Comparison of ENCODE assay signal across 14 cellular contexts in genomic region chr4:71230613-71231012, GRCh38.
DNase-seq lines count a peak whose midpoint lies in the region; ATAC-seq, FAIRE-seq and TF ChIP-seq lines count a peak whose summit lies in the region.
"Had no signal": no experiment of that assay in that cellular context is flagged by ENCODE, and none has a peak within 500 bp of the region (broad histone marks: within the 10 kb centered on the region; RNA-seq: fewer than 3 reads in every experiment).

No MANE protein-coding gene starts in this region.

- H3K4me3 ChIP-seq in KMS-11 (IDR thresholded peaks at IDR 0.05; ENCODE audit: insufficient read depth, low read depth, low read length) (no peak overlapping the region), GM12878 (no peak overlapping the region), skeletal muscle tissue (ENCODE audit: low read length in 3 of 3) (peak overlapping the region; percentile 42 to 65 (median 54))
- H3K4me3 ChIP-seq: HAP-1 had no signal

- TF ChIP-seq POLR2A in GM12878 (IDR thresholded peaks at IDR 0.05; ENCODE audit: low read depth, low read length): no peak

- H3K27me3 Mint-ChIP-seq in activated T-helper 1 cell treated with anti-CD3 and anti-CD28 coated beads, Interleukin-12 subunit alpha, Interleukin-12 subunit beta, Interleukin-2, Interleukin-4 antibody, amounts not matched to agents 30 ng/mL and 10 ng/mL and 1 ng/mL, durations not matched to agents 14 hours and 24 hours and 36 hours (ENCODE audit: insufficient read depth): peaks cover 11% of the 10 kb centered on the region

- no peaks in the 10 kb centered on the region for H3K79me2 ChIP-seq in KMS-11 (ENCODE audit: insufficient read depth, low read depth)
- H3K79me2 ChIP-seq in GM12878 (ENCODE audit: control insufficient read depth, insufficient read depth, low read length): no peaks in the 10 kb centered on the region

- RAD21 ChIA-PET in GM12878 (lab: Charles Lee; ENCODE audit: unreplicated experiment): interaction anchor here (0.7 to 1.9 kb wide), 6 partner anchors 21 to 41 kb away, joined by 3 to 7 read pairs (median 4); no protein-coding TSS in a partner anchor

- H3K4me1 ChIP-seq in KMS-11 (ENCODE audit: low read depth, poor library complexity, severe bottlenecking) (peaks cover 19% of the 10 kb centered on the region), GM12878 (ENCODE audit: control insufficient read depth, insufficient read depth, low read length) (no peaks in the 10 kb centered on the region), skeletal muscle tissue (ENCODE audit: control insufficient read depth in 3 of 3, insufficient read depth in 3 of 3, low read length in 3 of 3) (peaks cover 24 to 36% (median 26%) of the 10 kb centered on the region in 3 donors)
- H3K4me1 ChIP-seq: HAP-1 had no signal

- intact Hi-C loops in GM12878 (cut with micrococcal nuclease; ENCODE audit: unreplicated experiment): no loop called here
- intact Hi-C loops in activated T-helper 1 cell treated with anti-CD3 and anti-CD28 coated beads, Interleukin-12 subunit alpha, Interleukin-12 subunit beta, Interleukin-2, Interleukin-4 antibody, amounts not matched to agents 30 ng/mL and 10 ng/mL and 1 ng/mL, durations not matched to agents 14 hours and 24 hours and 36 hours (cut with micrococcal nuclease): no loop called here

- no peaks in the 10 kb centered on the region for H3K4me1 Mint-ChIP-seq in activated T-helper 1 cell treated with anti-CD3 and anti-CD28 coated beads, Interleukin-12 subunit alpha, Interleukin-12 subunit beta, Interleukin-2, Interleukin-4 antibody, amounts not matched to agents 30 ng/mL and 10 ng/mL and 1 ng/mL, durations not matched to agents 14 hours and 24 hours and 36 hours (ENCODE audit: low read depth)
- H3K4me1 Mint-ChIP-seq: activated naive CD4-positive, alpha-beta T cell treated with anti-CD3 and anti-CD28 coated beads, Interleukin-2, amount 10 ng/mL, durations not matched to agents 7 days and 5 days had no signal

- POLR2A ChIA-PET in GM12878 (lab: Charles Lee): no interaction called here

- peak overlapping the region; percentile 3; the same call in 1 of the 2 replicates for H3K9ac ChIP-seq in KMS-11
- H3K9ac ChIP-seq in GM12878 (ENCODE audit: control insufficient read depth, insufficient read depth, low read length): no peak overlapping the region
- H3K9ac ChIP-seq in skeletal muscle tissue (ENCODE audit: low read depth in 1 of 3, low read length in 3 of 3): peak overlapping the region; percentile 23 to 77 (median 62)

- BruUV-seq in GM12878 (replicated peaks; lab: Mats Ljungman, UMichigan): no TSS peak

- H3K9me3 Mint-ChIP-seq in activated T-helper 1 cell treated with anti-CD3 and anti-CD28 coated beads, Interleukin-12 subunit alpha, Interleukin-12 subunit beta, Interleukin-2, Interleukin-4 antibody, amounts not matched to agents 30 ng/mL and 10 ng/mL and 1 ng/mL, durations not matched to agents 14 hours and 24 hours and 36 hours: no peaks in the 10 kb centered on the region
- H3K9me3 Mint-ChIP-seq: activated naive CD4-positive, alpha-beta T cell treated with anti-CD3 and anti-CD28 coated beads, Interleukin-2, amount 10 ng/mL, durations not matched to agents 7 days and 5 days had no signal

- no peak for TF ChIP-seq RAD21 in GM12878 (IDR thresholded peaks at IDR 0.05; ENCODE audit: insufficient read depth, low read depth, low read length)

- no peak for TF ChIP-seq EP300 in GM12878 (IDR thresholded peaks at IDR 0.05; ENCODE audit: borderline replicate concordance in 1 of 2, control insufficient read depth in 1 of 2, low read depth in 2 of 2, low read length in 2 of 2)

- TF ChIP-seq CTCF in KMS-11 (conservative IDR thresholded peaks at IDR 0.05; ENCODE audit: low read depth, low read length): no peak
- TF ChIP-seq CTCF in GM12878 (IDR thresholded peaks at IDR 0.05 in 2 of 3, conservative IDR thresholded peaks at IDR 0.05 in 1 of 3; ENCODE audit: control insufficient read depth in 2 of 3, extremely low read depth in 1 of 3, insufficient read depth in 1 of 3, low read depth in 3 of 3, low read length in 3 of 3): no peak

- H3K27ac Mint-ChIP-seq in activated T-helper 1 cell treated with anti-CD3 and anti-CD28 coated beads, Interleukin-12 subunit alpha, Interleukin-12 subunit beta, Interleukin-2, Interleukin-4 antibody, amounts not matched to agents 30 ng/mL and 10 ng/mL and 1 ng/mL, durations not matched to agents 14 hours and 24 hours and 36 hours: no peak overlapping the region
- H3K27ac Mint-ChIP-seq: activated naive CD4-positive, alpha-beta T cell treated with anti-CD3 and anti-CD28 coated beads, Interleukin-2, amount 10 ng/mL, durations not matched to agents 7 days and 5 days had no signal

- 58% methylated on average over 6 of the region's 6 CpGs for whole genome bisulfite sequencing in GM12878 (ENCODE audit: insufficient coverage, insufficient replicate concordance, low lambda C conversion rate, missing lambda C conversion rate)

- no peak overlapping the region for H3K4me3 Mint-ChIP-seq in activated T-helper 1 cell treated with anti-CD3 and anti-CD28 coated beads, Interleukin-12 subunit alpha, Interleukin-12 subunit beta, Interleukin-2, Interleukin-4 antibody, amounts not matched to agents 30 ng/mL and 10 ng/mL and 1 ng/mL, durations not matched to agents 14 hours and 24 hours and 36 hours
- H3K4me3 Mint-ChIP-seq: activated naive CD4-positive, alpha-beta T cell treated with anti-CD3 and anti-CD28 coated beads, Interleukin-2, amount 10 ng/mL, durations not matched to agents 7 days and 5 days had no signal

- SMC1A ChIA-PET in GM12878 (lab: Charles Lee; ENCODE audit: uncharacterized antibody, unreplicated experiment): interaction anchor here (0.7 to 3.6 kb wide), 13 partner anchors 12 to 482 kb away, joined by 3 to 20 read pairs (median 4); no protein-coding TSS in a partner anchor

- no peak for FAIRE-seq in GM12878 (lab: Jason Lieb, UNC)
- FAIRE-seq in frontal cortex (lab: Jason Lieb, UNC): no peak

- no peaks in the 10 kb centered on the region for H3K36me3 Mint-ChIP-seq in activated T-helper 1 cell treated with anti-CD3 and anti-CD28 coated beads, Interleukin-12 subunit alpha, Interleukin-12 subunit beta, Interleukin-2, Interleukin-4 antibody, amounts not matched to agents 30 ng/mL and 10 ng/mL and 1 ng/mL, durations not matched to agents 14 hours and 24 hours and 36 hours (ENCODE audit: low read depth)
- H3K36me3 Mint-ChIP-seq: activated naive CD4-positive, alpha-beta T cell treated with anti-CD3 and anti-CD28 coated beads, Interleukin-2, amount 10 ng/mL, durations not matched to agents 7 days and 5 days had no signal

- H3K9me3 ChIP-seq in GM12878 (replicated peaks; ENCODE audit: control insufficient read depth, insufficient read depth, low read length) (no peaks in the 10 kb centered on the region), skeletal muscle tissue (ENCODE audit: control insufficient read depth in 3 of 3, low read length in 3 of 3) (no peaks in the 10 kb centered on the region)
- H3K9me3 ChIP-seq: HAP-1, neutrophil had no signal

- in situ Hi-C loops in GM12878 (cut with MboI): no loop called here

- H3K27me3 ChIP-seq in KMS-11 (ENCODE audit: insufficient read depth, low read depth) (no peaks in the 10 kb centered on the region), GM12878 (replicated peaks in 1 of 2; ENCODE audit: control insufficient read depth in 2 of 2, insufficient read depth in 2 of 2, low read length in 1 of 2) (peaks cover 0 to 2% of the 10 kb centered on the region in 2 experiments; a peak in 2 of 4 replicates), skeletal muscle tissue (ENCODE audit: control insufficient read depth in 3 of 3, insufficient read depth in 3 of 3, low read length in 3 of 3) (no peaks in the 10 kb centered on the region)

- CTCF ChIA-PET in GM12878 (lab: Yijun Ruan, JAX): interaction anchor here (0.7 to 4.1 kb wide), 21 partner anchors 9 to 1074 kb away, joined by 3 to 34 read pairs (median 5); no protein-coding TSS in a partner anchor

- H3K27ac ChIP-seq in KMS-11: peak overlapping the region; percentile 10; the same call in 1 of the 2 replicates
- no peak overlapping the region for H3K27ac ChIP-seq in GM12878 (ENCODE audit: control insufficient read depth, insufficient read depth)
- H3K27ac ChIP-seq in skeletal muscle tissue (ENCODE audit: low read depth, low read length): peak overlapping the region; percentile 83
- H3K27ac ChIP-seq: neutrophil had no signal

- no peaks in the 10 kb centered on the region for H3K36me3 ChIP-seq in KMS-11 (ENCODE audit: insufficient read depth)
- H3K36me3 ChIP-seq in GM12878 (ENCODE audit: control insufficient read depth in 2 of 2, insufficient read depth in 2 of 2, low read length in 1 of 2): no peaks in the 10 kb centered on the region
- no peaks in the 10 kb centered on the region for H3K36me3 ChIP-seq in skeletal muscle tissue (ENCODE audit: control insufficient read depth in 3 of 3, insufficient read depth in 3 of 3, low read length in 3 of 3)
- H3K36me3 ChIP-seq: HAP-1, neutrophil had no signal

- H3K4me2 ChIP-seq in KMS-11 (peak overlapping the region; percentile 42), GM12878 (ENCODE audit: control insufficient read depth, insufficient read depth) (no peak overlapping the region)

- H4K20me1 ChIP-seq in KMS-11 (ENCODE audit: insufficient read depth): no peaks in the 10 kb centered on the region
- H4K20me1 ChIP-seq in GM12878 (ENCODE audit: control insufficient read depth, insufficient read depth): no peaks in the 10 kb centered on the region

- H2AFZ ChIP-seq in KMS-11 (ENCODE audit: low read depth) (peak overlapping the region; percentile 56), GM12878 (ENCODE audit: control insufficient read depth, low read depth, low read length) (no peak overlapping the region)

- ATAC-seq in GM12878 (peak; percentile 63), left lobe of liver (peak; percentile 14), GM18868 (IDR thresholded peaks at IDR 0.05; ENCODE audit: unreplicated experiment) (no peak), HG03025 (IDR thresholded peaks at IDR 0.05; ENCODE audit: low FRiP score, unreplicated experiment) (no peak)

- DNase-seq in GM12878 (ENCODE audit: low read depth, low spot score) (no peak), left lobe of liver (ENCODE audit: low spot score) (no peak), frontal cortex (ENCODE audit: low spot score in 2 of 2) (no peak)
- DNase-seq in activated T-helper 1 cell treated with anti-CD3 and anti-CD28 coated beads, Interleukin-12 subunit alpha, Interleukin-12 subunit beta, Interleukin-2, Interleukin-4 antibody, amounts not matched to agents 30 ng/mL and 10 ng/mL and 1 ng/mL, durations not matched to agents 14 hours and 24 hours and 36 hours (ENCODE audit: low spot score): no peak
- DNase-seq: activated naive CD4-positive, alpha-beta T cell treated with anti-CD3 and anti-CD28 coated beads, Interleukin-2, amount 10 ng/mL, durations not matched to agents 7 days and 5 days; NCI-H146; stimulated activated CD4-positive, alpha-beta T cell treated with anti-CD3 and anti-CD28 coated beads, Interleukin-4, amount 100 ng/mL, for 1 hour; stimulated activated naive CD4-positive, alpha-beta T cell treated with Interleukin-2 at 50 U/mL for 16 hours had no signal

TF ChIP-seq in GM12878, 131 proteins besides CTCF, POLR2A, EP300 and RAD21 (continues in another document):
- TF ChIP-seq SPI1 (IDR thresholded peaks at IDR 0.05; ENCODE audit: borderline replicate concordance, insufficient read depth, low read depth, low read length): peak; percentile 49; the same call in 1 of the 2 replicates

Comparison
In these comparisons a context has a peak if more than half of its experiments do, and no peak if none do; other contexts are left out.
1. H3K4me3 ChIP-seq: peak in skeletal muscle tissue (3 of 3); none in KMS-11 (single experiment) and GM12878 (single experiment).
2. ATAC-seq: peak in GM12878 (single experiment) and left lobe of liver (single experiment); none in GM18868 (single experiment) and HG03025 (single experiment).